ENCODE assay signal across 18 cellular contexts in genomic region chr1:36523230-36523495, GRCh38. TPM values are rescaled to one million over a fixed set of nuclear protein-coding genes. Genes with fewer than 3 reads are reported as not detected.
DNase-seq lines count a peak whose midpoint lies in the region; ATAC-seq, FAIRE-seq and TF ChIP-seq lines count a peak whose summit lies in the region.
"Had no signal": no experiment of that assay in that cellular context is flagged by ENCODE, and none has a peak within 500 bp of the region (broad histone marks: within the 10 kb centered on the region; RNA-seq: fewer than 3 reads in every experiment).

No MANE protein-coding gene starts in this region.

- H3K9me3 Mint-ChIP-seq in activated CD8-positive, alpha-beta memory T cell treated with anti-CD3 and anti-CD28 coated beads, Interleukin-2, amount 10 ng/mL, durations not matched to agents 7 days and 5 days (ENCODE audit: low read depth): no peaks in the 10 kb centered on the region
- no peaks in the 10 kb centered on the region for H3K9me3 Mint-ChIP-seq in activated T-cell treated with anti-CD3 and anti-CD28 coated beads, Interleukin-2, amount 50 U/mL, for 72 hours
- H3K9me3 Mint-ChIP-seq: CD4-positive, alpha-beta T cell had no signal

- H3K27ac ChIP-seq in esophagus squamous epithelium (no peak overlapping the region), lower lobe of right lung (no peak overlapping the region)
- H3K27ac ChIP-seq: 22Rv1; BLaER1 treated with 17β-estradiol and CSF1 and Interleukin-3, amounts not matched to agents 10 nM and 100 nM; GM23248 had no signal

- H3K9me3 ChIP-seq in esophagus squamous epithelium (no peaks in the 10 kb centered on the region), lower lobe of right lung (no peaks in the 10 kb centered on the region)
- H3K9me3 ChIP-seq: BLaER1 treated with 17β-estradiol and CSF1 and Interleukin-3, amounts not matched to agents 10 nM and 100 nM had no signal

- H3K27me3 Mint-ChIP-seq in activated CD8-positive, alpha-beta memory T cell treated with anti-CD3 and anti-CD28 coated beads, Interleukin-2, amount 10 ng/mL, durations not matched to agents 7 days and 5 days: no peaks in the 10 kb centered on the region
- no peaks in the 10 kb centered on the region for H3K27me3 Mint-ChIP-seq in activated T-cell treated with anti-CD3 and anti-CD28 coated beads, Interleukin-2, amount 50 U/mL, for 72 hours (ENCODE audit: low read depth)
- H3K27me3 Mint-ChIP-seq: CD4-positive, alpha-beta T cell had no signal

- TF ChIP-seq CTCF in bronchial epithelial cell (IDR thresholded peaks at IDR 0.05; ENCODE audit: insufficient read depth, low read length, severe bottlenecking) (no peak), esophagus squamous epithelium (IDR thresholded peaks at IDR 0.05) (no peak), lower lobe of right lung (IDR thresholded peaks at IDR 0.05) (no peak)

- H3K4me1 ChIP-seq in esophagus squamous epithelium (no peaks in the 10 kb centered on the region), lower lobe of right lung (no peaks in the 10 kb centered on the region)

- H3K27me3 ChIP-seq in bronchial epithelial cell (ENCODE audit: control insufficient read depth, insufficient read depth, low read length) (no peaks in the 10 kb centered on the region), esophagus squamous epithelium (peaks cover 0 to 14% (median 0%) of the 10 kb centered on the region in 4 donors), lower lobe of right lung (ENCODE audit: low read depth) (no peaks in the 10 kb centered on the region)
- H3K27me3 ChIP-seq: BLaER1 treated with 17β-estradiol and CSF1 and Interleukin-3, amounts not matched to agents 10 nM and 100 nM had no signal

- CTCF ChIA-PET in activated CD8-positive, alpha-beta memory T cell treated with anti-CD3 and anti-CD28 coated beads, Interleukin-2, amount 10 ng/mL, durations not matched to agents 7 days and 5 days (lab: Charles Lee): no interaction called here

- no peaks in the 10 kb centered on the region for H3K36me3 ChIP-seq in bronchial epithelial cell (ENCODE audit: control insufficient read depth, insufficient read depth, low read length)
- no peaks in the 10 kb centered on the region for H3K36me3 ChIP-seq in esophagus squamous epithelium
- no peaks in the 10 kb centered on the region for H3K36me3 ChIP-seq in lower lobe of right lung
- H3K36me3 ChIP-seq: BLaER1 treated with 17β-estradiol and CSF1 and Interleukin-3, amounts not matched to agents 10 nM and 100 nM had no signal

- peak; percentile 52 for FAIRE-seq in bronchial epithelial cell (lab: Jason Lieb, UNC)
- FAIRE-seq: GM12891 had no signal

- no peak for ATAC-seq in activated CD8-positive, alpha-beta memory T cell treated with anti-CD3 and anti-CD28 coated beads, Interleukin-2, amount 10 ng/mL, durations not matched to agents 7 days and 5 days
- no peak for ATAC-seq in activated T-cell treated with anti-CD3 and anti-CD28 coated beads, Interleukin-2, amount 50 U/mL, for 72 hours (replicated peaks in 1 of 2)
- ATAC-seq in lower lobe of right lung: no peak

- intact Hi-C loops in esophagus squamous epithelium (cut with DNase I) (no loop called here), lower lobe of right lung (cut with DNase I) (no loop called here)

- H3K4me1 Mint-ChIP-seq in activated CD8-positive, alpha-beta memory T cell treated with anti-CD3 and anti-CD28 coated beads, Interleukin-2, amount 10 ng/mL, durations not matched to agents 7 days and 5 days: peaks cover 15% of the 10 kb centered on the region
- H3K4me1 Mint-ChIP-seq in activated T-cell treated with anti-CD3 and anti-CD28 coated beads, Interleukin-2, amount 50 U/mL, for 72 hours (ENCODE audit: low read depth): peaks cover 14% of the 10 kb centered on the region

- no peaks in the 10 kb centered on the region for H3K36me3 Mint-ChIP-seq in activated CD8-positive, alpha-beta memory T cell treated with anti-CD3 and anti-CD28 coated beads, Interleukin-2, amount 10 ng/mL, durations not matched to agents 7 days and 5 days
- H3K36me3 Mint-ChIP-seq in activated T-cell treated with anti-CD3 and anti-CD28 coated beads, Interleukin-2, amount 50 U/mL, for 72 hours (ENCODE audit: insufficient read depth in 2 of 2): no peaks in the 10 kb centered on the region

- H3K4me3 ChIP-seq in bronchial epithelial cell (ENCODE audit: low read depth, low read length) (no peak overlapping the region), esophagus squamous epithelium (no peak overlapping the region), lower lobe of right lung (no peak overlapping the region)
- H3K4me3 ChIP-seq: BLaER1 treated with 17β-estradiol and CSF1 and Interleukin-3, amounts not matched to agents 10 nM and 100 nM; GM23248 had no signal

- no peak overlapping the region for H3K27ac Mint-ChIP-seq in activated CD8-positive, alpha-beta memory T cell treated with anti-CD3 and anti-CD28 coated beads, Interleukin-2, amount 10 ng/mL, durations not matched to agents 7 days and 5 days
- H3K27ac Mint-ChIP-seq in activated T-cell treated with anti-CD3 and anti-CD28 coated beads, Interleukin-2, amount 50 U/mL, for 72 hours: no peak overlapping the region
- H3K27ac Mint-ChIP-seq: CD4-positive, alpha-beta T cell had no signal

- 77 to 78% methylated on average over 4 of the region's 4 CpGs for WGBS in esophagus squamous epithelium, 2 donors

- no peak for TF ChIP-seq POLR2A in esophagus squamous epithelium (IDR thresholded peaks at IDR 0.05)

- DNase-seq in activated CD8-positive, alpha-beta memory T cell treated with anti-CD3 and anti-CD28 coated beads, Interleukin-2, amount 10 ng/mL, durations not matched to agents 7 days and 5 days: peak; percentile 26
- DNase-seq in activated CD8-positive, alpha-beta memory T cell treated with anti-CD3 and anti-CD28 coated beads for 24 hours: no peak
- DNase-seq in bronchial epithelial cell (ENCODE audit: low read depth): no peak
- peak; percentile 22 for DNase-seq in islet precursor cell
- no peak for DNase-seq in esophagus squamous epithelium (lab: John Stamatoyannopoulos, UW)
- DNase-seq in activated T-cell treated with anti-CD3 and anti-CD28 coated beads, Interleukin-2, amount 50 U/mL, for 72 hours: no peak
- DNase-seq in lower lobe of right lung: no peak
- DNase-seq: ACHN; Calu3; CD4-positive, alpha-beta T cell; DMS 273 treated with DMSO at 0.1 percent for 48 hours; GM23248; H7 had no signal

- H3K4me3 Mint-ChIP-seq in activated CD8-positive, alpha-beta memory T cell treated with anti-CD3 and anti-CD28 coated beads, Interleukin-2, amount 10 ng/mL, durations not matched to agents 7 days and 5 days: no peak overlapping the region
- H3K4me3 Mint-ChIP-seq in activated T-cell treated with anti-CD3 and anti-CD28 coated beads, Interleukin-2, amount 50 U/mL, for 72 hours: no peak overlapping the region
- H3K4me3 Mint-ChIP-seq: CD4-positive, alpha-beta T cell had no signal

RNA-seq across cellular contexts. Expression of gene CSF3R, which starts 40.5 kb away (rescaled TPM):
- total RNA-seq in activated CD8-positive, alpha-beta memory T cell treated with anti-CD3 and anti-CD28 coated beads, Interleukin-2, amount 10 ng/mL, durations not matched to agents 7 days and 5 days: not detected
- total RNA-seq in bronchial epithelial cell: 0.79 TPM in 1 of 2 replicates, not detected in the other
- total RNA-seq in esophagus squamous epithelium: 10 to 100 TPM in 1 of 4 donors, 1 to 10 TPM in 2, under 1 TPM in 1; 0.42 to 10.0 (median 4.7) TPM
- under 1 TPM; 0.30 to 0.79 TPM for total RNA-seq in activated T-cell treated with anti-CD3 and anti-CD28 coated beads, Interleukin-2, amount 50 U/mL, for 72 hours
- total RNA-seq in lower lobe of right lung: 214 TPM
- total RNA-seq: Calu3, Daoy, G401, GM23248 had no signal

RNA-seq across cellular contexts. Expression of gene MRPS15, which starts 59.0 kb away (rescaled TPM):
- total RNA-seq in activated CD8-positive, alpha-beta memory T cell treated with anti-CD3 and anti-CD28 coated beads, Interleukin-2, amount 10 ng/mL, durations not matched to agents 7 days and 5 days: 100 to 1,000 TPM; 112 to 115 TPM
- total RNA-seq in bronchial epithelial cell (64.5 and 81.0 TPM in 2 replicates), esophagus squamous epithelium (10 to 100 TPM; 49.1 to 96.4 (median 74.0) TPM), lower lobe of right lung (59.4 TPM)
- total RNA-seq in activated T-cell treated with anti-CD3 and anti-CD28 coated beads, Interleukin-2, amount 50 U/mL, for 72 hours: 10 to 100 TPM; 71.7 to 74.5 TPM

Comparison
In these comparisons a context has a peak if more than half of its experiments do, and no peak if none do; other contexts are left out.
1. DNase-seq: peak in activated CD8-positive, alpha-beta memory T cell treated with anti-CD3 and anti-CD28 coated beads, Interleukin-2, amount 10 ng/mL, durations not matched to agents 7 days and 5 days (single experiment) and islet precursor cell (single experiment); none in activated CD8-positive, alpha-beta memory T cell treated with anti-CD3 and anti-CD28 coated beads for 24 hours (single experiment), bronchial epithelial cell (single experiment), esophagus squamous epithelium (single experiment), activated T-cell treated with anti-CD3 and anti-CD28 coated beads, Interleukin-2, amount 50 U/mL, for 72 hours (0 of 2) and lower lobe of right lung (single experiment).
2. RNA of gene CSF3R, which starts 40.5 kb away (total RNA-seq): 214 TPM in lower lobe of right lung (single experiment); 0.42 to 10.0 TPM in esophagus squamous epithelium, 0.30 to 0.79 TPM in activated T-cell treated with anti-CD3 and anti-CD28 coated beads, Interleukin-2, amount 50 U/mL, for 72 hours, 0.79 TPM in bronchial epithelial cell and not detected in activated CD8-positive, alpha-beta memory T cell treated with anti-CD3 and anti-CD28 coated beads, Interleukin-2, amount 10 ng/mL, durations not matched to agents 7 days and 5 days; every median in the first group is over 10 times any median in the second.